ENCODE assay signal across 9 cellular contexts in the genomic region with DNA sequence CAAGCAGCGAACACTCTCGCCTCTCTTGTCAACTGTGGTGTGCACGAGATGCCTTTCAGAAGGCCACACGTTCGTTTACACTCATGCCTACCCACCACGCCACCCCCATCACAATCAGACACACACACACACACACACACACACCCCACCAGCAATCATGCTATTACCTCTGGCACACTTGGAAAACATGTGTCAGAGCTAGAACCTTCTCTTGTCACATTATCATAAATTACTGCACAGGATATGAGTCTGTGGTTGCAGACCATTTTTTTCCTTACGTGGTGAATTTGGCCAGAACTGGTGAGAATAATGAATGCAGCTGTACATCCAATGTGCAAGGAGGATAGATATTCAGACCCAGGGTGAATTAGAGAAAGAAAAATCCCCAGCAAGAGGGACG. TPM values are rescaled to one million over a fixed set of nuclear protein-coding genes. Genes with fewer than 3 reads are reported as not detected.
A peak's percentile ranks its signal among the peaks of the same experiment; 100 is the strongest.
DNase-seq lines count a peak whose midpoint lies in the region.
"Had no signal": no experiment of that assay in that cellular context is flagged by ENCODE, and none has a peak within 500 bp of the region (broad histone marks: within the 10 kb centered on the region; RNA-seq: fewer than 3 reads in every experiment).

No MANE protein-coding gene starts in this region.

- H3K36me3 Mint-ChIP-seq in activated naive CD4-positive, alpha-beta T cell treated with anti-CD3 and anti-CD28 coated beads, Interleukin-2, amount 50 U/mL, for 24 hours: no peaks in the 10 kb centered on the region

- no peak overlapping the region for H3K27ac ChIP-seq in BLaER1

- H3K36me3 ChIP-seq in BLaER1: no peaks in the 10 kb centered on the region

- peaks cover 44% of the 10 kb centered on the region for H3K4me1 ChIP-seq in BLaER1

- H3K4me3 Mint-ChIP-seq in activated naive CD4-positive, alpha-beta T cell treated with anti-CD3 and anti-CD28 coated beads, Interleukin-2, amount 50 U/mL, for 24 hours: no peak overlapping the region

- intact Hi-C loops in posterior cingulate gyrus (cut with DNase I): no loop called here

- H3K27me3 Mint-ChIP-seq in activated naive CD4-positive, alpha-beta T cell treated with anti-CD3 and anti-CD28 coated beads, Interleukin-2, amount 50 U/mL, for 24 hours: no peaks in the 10 kb centered on the region

- no peak overlapping the region for H3K4me3 ChIP-seq in BLaER1

- no peak overlapping the region for H3K9ac ChIP-seq in BLaER1

- H3K4me2 ChIP-seq in BLaER1: peak overlapping the region; percentile 67

- DNase-seq in activated CD4-positive, alpha-beta T cell treated with anti-CD3 and anti-CD28 coated beads for 4 hours: peak; percentile 36 to 37
- peak; percentile 4 to 47 (median 20) for DNase-seq in stimulated activated CD4-positive, alpha-beta T cell treated with anti-CD3 and anti-CD28 coated beads, Interleukin-1b, Interleukin-23, amount 100 ng/mL, for 24 hours (ENCODE audit: low read depth in 4 of 4, low spot score in 1 of 4)
- DNase-seq in HuH-7.5 (ENCODE audit: low spot score) (no peak), posterior cingulate gyrus (no peak), mesenteric fat pad (ENCODE audit: low spot score) (no peak), NCI-H146 treated with DMSO at 0.1 percent for 48 hours (lab: John Stamatoyannopoulos, UW; ENCODE audit: unreplicated experiment) (no peak)
- DNase-seq: NCI-H187 had no signal

- no peaks in the 10 kb centered on the region for H3K27me3 ChIP-seq in BLaER1

- no peaks in the 10 kb centered on the region for H4K20me1 ChIP-seq in BLaER1

- H3K27ac Mint-ChIP-seq in activated naive CD4-positive, alpha-beta T cell treated with anti-CD3 and anti-CD28 coated beads, Interleukin-2, amount 50 U/mL, for 24 hours: peak overlapping the region; percentile 71

- no peaks in the 10 kb centered on the region for H3K9me3 Mint-ChIP-seq in activated naive CD4-positive, alpha-beta T cell treated with anti-CD3 and anti-CD28 coated beads, Interleukin-2, amount 50 U/mL, for 24 hours

- peaks cover 32% of the 10 kb centered on the region for H3K4me1 Mint-ChIP-seq in activated naive CD4-positive, alpha-beta T cell treated with anti-CD3 and anti-CD28 coated beads, Interleukin-2, amount 50 U/mL, for 24 hours

- H3K9me3 ChIP-seq in BLaER1: no peaks in the 10 kb centered on the region

RNA-seq across cellular contexts. Expression of a gene that starts 52.4 kb away (rescaled TPM):
- total RNA-seq in mesenteric fat pad: 18.1 TPM

Comparison
In these comparisons a context has a peak if more than half of its experiments do, and no peak if none do; other contexts are left out.
1. DNase-seq: peak in activated CD4-positive, alpha-beta T cell treated with anti-CD3 and anti-CD28 coated beads for 4 hours (2 of 2) and stimulated activated CD4-positive, alpha-beta T cell treated with anti-CD3 and anti-CD28 coated beads, Interleukin-1b, Interleukin-23, amount 100 ng/mL, for 24 hours (4 of 4); none in HuH-7.5 (single experiment), posterior cingulate gyrus (0 of 10), mesenteric fat pad (single experiment) and NCI-H146 treated with DMSO at 0.1 percent for 48 hours (single experiment).